15 cellular contexts compared by ENCODE assay signal in the genomic region with DNA sequence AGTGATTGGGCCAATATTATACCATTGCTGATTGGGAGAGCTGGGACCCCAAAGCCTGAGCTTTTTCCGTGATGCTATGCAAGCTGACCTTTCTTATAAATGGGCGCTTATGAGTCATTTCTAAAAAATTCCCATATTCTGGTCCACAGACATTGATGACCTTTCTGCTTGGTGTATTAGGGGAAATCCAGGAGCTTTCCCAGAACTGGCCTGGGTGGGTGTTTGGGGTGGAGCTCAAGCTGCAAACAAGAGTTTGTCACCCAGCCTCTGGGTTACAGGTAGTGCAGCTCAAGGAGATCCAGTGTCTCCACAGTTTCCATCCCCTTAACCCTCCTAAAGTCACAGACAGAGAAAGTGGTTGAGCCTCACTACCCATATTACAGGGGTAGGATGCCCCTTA.
DNase-seq lines count a peak whose midpoint lies in the region; ATAC-seq, FAIRE-seq and TF ChIP-seq lines count a peak whose summit lies in the region.
"Had no signal": no experiment of that assay in that cellular context is flagged by ENCODE, and none has a peak within 500 bp of the region (broad histone marks: within the 10 kb centered on the region; RNA-seq: fewer than 3 reads in every experiment).

No MANE protein-coding gene starts in this region.

- H3K4me3 Mint-ChIP-seq in activated T-helper 2 cell treated with anti-CD3 and anti-CD28 coated beads, Interferon-gamma antibody, Interleukin-2, Interleukin-4, amounts not matched to agents 10 μg/mL and 5 μg/mL and 100 μg/mL, durations not matched to agents 14 hours and 24 hours and 36 hours (ENCODE audit: low read depth): no peak overlapping the region
- H3K4me3 Mint-ChIP-seq in endodermal cell: no peak overlapping the region
- H3K4me3 Mint-ChIP-seq: mesothelial cell of epicardium, neural crest cell had no signal

- peaks cover 56% of the 10 kb centered on the region for H3K4me1 Mint-ChIP-seq in activated T-helper 2 cell treated with anti-CD3 and anti-CD28 coated beads, Interferon-gamma antibody, Interleukin-2, Interleukin-4, amounts not matched to agents 10 μg/mL and 5 μg/mL and 100 μg/mL, durations not matched to agents 14 hours and 24 hours and 36 hours (ENCODE audit: low read depth)
- peaks cover 11% of the 10 kb centered on the region for H3K4me1 Mint-ChIP-seq in endodermal cell
- H3K4me1 Mint-ChIP-seq: neural crest cell had no signal

- H3K27ac Mint-ChIP-seq in activated T-helper 2 cell treated with anti-CD3 and anti-CD28 coated beads, Interferon-gamma antibody, Interleukin-2, Interleukin-4, amounts not matched to agents 10 μg/mL and 5 μg/mL and 100 μg/mL, durations not matched to agents 14 hours and 24 hours and 36 hours: peak overlapping the region; percentile 79
- H3K27ac Mint-ChIP-seq in endodermal cell: no peak overlapping the region
- H3K27ac Mint-ChIP-seq: mesothelial cell of epicardium had no signal

- H3K4me3 ChIP-seq in endodermal cell (ENCODE audit: low read length): no peak overlapping the region
- H3K4me3 ChIP-seq: body of pancreas, SK-N-MC had no signal

- no peak overlapping the region for H3K27ac ChIP-seq in endodermal cell (ENCODE audit: low read depth, low read length)
- H3K27ac ChIP-seq: body of pancreas, SK-N-MC had no signal

- no peaks in the 10 kb centered on the region for H3K27me3 Mint-ChIP-seq in activated T-helper 2 cell treated with anti-CD3 and anti-CD28 coated beads, Interferon-gamma antibody, Interleukin-2, Interleukin-4, amounts not matched to agents 10 μg/mL and 5 μg/mL and 100 μg/mL, durations not matched to agents 14 hours and 24 hours and 36 hours (ENCODE audit: low read depth)
- H3K27me3 Mint-ChIP-seq in endodermal cell (ENCODE audit: insufficient read depth): no peaks in the 10 kb centered on the region

- peaks cover 4% of the 10 kb centered on the region for H3K9me3 Mint-ChIP-seq in activated T-helper 2 cell treated with anti-CD3 and anti-CD28 coated beads, Interferon-gamma antibody, Interleukin-2, Interleukin-4, amounts not matched to agents 10 μg/mL and 5 μg/mL and 100 μg/mL, durations not matched to agents 14 hours and 24 hours and 36 hours
- H3K9me3 Mint-ChIP-seq in endodermal cell: no peaks in the 10 kb centered on the region
- H3K9me3 Mint-ChIP-seq: mesothelial cell of epicardium, neural crest cell had no signal

- no peaks in the 10 kb centered on the region for H3K9me3 ChIP-seq in endodermal cell (ENCODE audit: control insufficient read depth, low read length)
- H3K9me3 ChIP-seq: body of pancreas had no signal

- ATAC-seq in HG03196 (IDR thresholded peaks at IDR 0.05; ENCODE audit: unreplicated experiment): no peak
- ATAC-seq: body of pancreas had no signal

- H3K36me3 Mint-ChIP-seq in activated T-helper 2 cell treated with anti-CD3 and anti-CD28 coated beads, Interferon-gamma antibody, Interleukin-2, Interleukin-4, amounts not matched to agents 10 μg/mL and 5 μg/mL and 100 μg/mL, durations not matched to agents 14 hours and 24 hours and 36 hours (ENCODE audit: low read depth): peaks cover 7% of the 10 kb centered on the region
- peaks cover 42% of the 10 kb centered on the region for H3K36me3 Mint-ChIP-seq in endodermal cell (ENCODE audit: low read depth)
- H3K36me3 Mint-ChIP-seq: mesothelial cell of epicardium had no signal

- WGBS in endodermal cell (ENCODE audit: insufficient coverage in 1 of 2, insufficient read length in 1 of 2), 2 experiments: 100% methylated on average over 2 of the region's 2 CpGs; no CpG with 5 or more reads in 1 of the 2 experiments

- peak; percentile 57 for DNase-seq in stimulated activated CD4-positive, alpha-beta T cell treated with anti-CD3 and anti-CD28 coated beads, Interleukin-15, amount 100 ng/mL, for 24 hours
- DNase-seq in stimulated activated CD4-positive, alpha-beta T cell treated with anti-CD3 and anti-CD28 coated beads, Interleukin-4, amount 100 ng/mL, for 1 hour: no peak
- DNase-seq in activated T-helper 2 cell treated with anti-CD3 and anti-CD28 coated beads, Interferon-gamma antibody, Interleukin-2, Interleukin-4, amounts not matched to agents 10 μg/mL and 5 μg/mL and 100 μg/mL, durations not matched to agents 14 hours and 24 hours and 36 hours (ENCODE audit: low spot score): no peak
- DNase-seq in foreskin melanocyte (peak; percentile 72), urothelium cell line (ENCODE audit: low spot score) (peak; percentile 39), endodermal cell (no peak), OCI-M1 (lab: John Stamatoyannopoulos, UW) (no peak)
- DNase-seq: activated gamma-delta T cell, body of pancreas, kidney, NCI-H69 had no signal

- no peak for FAIRE-seq in urothelium cell line (lab: Jason Lieb, UNC)
- FAIRE-seq: kidney had no signal

- H3K9ac ChIP-seq in endodermal cell (ENCODE audit: extremely low read depth, low read length, poor library complexity, severe bottlenecking): no peak overlapping the region

- H3K4me1 ChIP-seq in endodermal cell (ENCODE audit: control insufficient read depth, insufficient read depth, low read length): no peaks in the 10 kb centered on the region
- H3K4me1 ChIP-seq: body of pancreas had no signal

- H3K36me3 ChIP-seq in endodermal cell (ENCODE audit: control insufficient read depth, insufficient read depth, low read length): peaks cover 75% of the 10 kb centered on the region

- no peaks in the 10 kb centered on the region for H3K27me3 ChIP-seq in endodermal cell (ENCODE audit: control insufficient read depth, insufficient read depth, low read length, poor library complexity, severe bottlenecking)
- H3K27me3 ChIP-seq: body of pancreas had no signal

- intact Hi-C loops in activated T-helper 2 cell treated with anti-CD3 and anti-CD28 coated beads, Interferon-gamma antibody, Interleukin-2, Interleukin-4, amounts not matched to agents 10 μg/mL and 5 μg/mL and 100 μg/mL, durations not matched to agents 14 hours and 24 hours and 36 hours (cut with micrococcal nuclease): loop anchor here (10.0 kb wide), 3 partner anchors 228 to 498 kb away; partner anchors contain the start of gene PICALM

- no peak for TF ChIP-seq CTCF in endodermal cell (conservative IDR thresholded peaks at IDR 0.05)

Comparison
In these comparisons a context has a peak if more than half of its experiments do, and no peak if none do; other contexts are left out.
1. DNase-seq: peak in stimulated activated CD4-positive, alpha-beta T cell treated with anti-CD3 and anti-CD28 coated beads, Interleukin-15, amount 100 ng/mL, for 24 hours (single experiment), foreskin melanocyte (single experiment) and urothelium cell line (single experiment); none in stimulated activated CD4-positive, alpha-beta T cell treated with anti-CD3 and anti-CD28 coated beads, Interleukin-4, amount 100 ng/mL, for 1 hour (single experiment), activated T-helper 2 cell treated with anti-CD3 and anti-CD28 coated beads, Interferon-gamma antibody, Interleukin-2, Interleukin-4, amounts not matched to agents 10 μg/mL and 5 μg/mL and 100 μg/mL, durations not matched to agents 14 hours and 24 hours and 36 hours (single experiment), endodermal cell (single experiment) and OCI-M1 (single experiment).